Comparison of ENCODE assay signal across 2 cellular contexts in genomic region chr2:202049092-202049728, GRCh38.
TF ChIP-seq lines count a peak whose summit lies in the region.

No MANE protein-coding gene starts in this region.

TF ChIP-seq in HepG2, 621 proteins besides CTCF, POLR2A, EP300 and RAD21:
- TF ChIP-seq CREB3 (CRISPR knock-in tag; IDR thresholded peaks at IDR 0.05) (no peak), HNRNPK (IDR thresholded peaks at IDR 0.05; ENCODE audit: low read depth, low read length, poor library complexity, severe bottlenecking) (peak; percentile 51)

TF ChIP-seq in HEK293, 187 proteins besides CTCF, POLR2A, EP300 and RAD21:
- TF ChIP-seq ZNF777 (tag by site-specific recombination; IDR thresholded peaks at IDR 0.05; ENCODE audit: borderline replicate concordance) (no peak), PRDM1 (tag by site-specific recombination; IDR thresholded peaks at IDR 0.05) (0 out of 2 replicates have a peak, but pooled peaks have one; percentile 41), ZNF366 (tag by site-specific recombination; conservative IDR thresholded peaks at IDR 0.05) (peak; percentile 80)
